Comparison of ENCODE assay signal across 30 cellular contexts in genomic region chr5:179871506-179871905, GRCh38.
"Had no signal": no experiment of that assay in that cellular context is flagged by ENCODE, and none has a peak within 500 bp of the region (broad histone marks: within the 10 kb centered on the region; RNA-seq: fewer than 3 reads in every experiment).

No MANE protein-coding gene starts in this region.

- FAIRE-seq: astrocyte, TTC549 had no signal

- H3K27ac Mint-ChIP-seq: activated B cell treated with CpG ODN at 0.5 μM for 24 hours; activated CD4-positive, alpha-beta memory T cell treated with anti-CD3 and anti-CD28 coated beads for 36 hours; activated naive CD4-positive, alpha-beta T cell treated with anti-CD3 and anti-CD28 coated beads for 36 hours; activated T-helper 1 cell treated with anti-CD3 and anti-CD28 coated beads, Interleukin-12 subunit alpha, Interleukin-12 subunit beta, Interleukin-2, Interleukin-4 antibody, amounts not matched to agents 30 ng/mL and 10 ng/mL and 1 ng/mL, durations not matched to agents 14 hours and 24 hours and 36 hours; T-helper 1 cell treated with Interleukin-12 subunit alpha and Interleukin-12 subunit beta and Interleukin-4 antibody, amounts not matched to agents 30 μg/mL and 1 μg/mL, for 36 hours; T-helper 2 cell treated with Interferon-gamma antibody and Interleukin-4, amounts not matched to agents 5 μg/mL and 100 μg/mL, for 36 hours had no signal

- H3K9me3 Mint-ChIP-seq: activated B cell treated with CpG ODN at 0.5 μM for 24 hours; activated CD4-positive, alpha-beta memory T cell treated with anti-CD3 and anti-CD28 coated beads for 36 hours; activated naive CD4-positive, alpha-beta T cell treated with anti-CD3 and anti-CD28 coated beads for 36 hours; activated naive CD4-positive, alpha-beta T cell treated with anti-CD3 and anti-CD28 coated beads, Interleukin-2, amount 50 U/mL, for 72 hours; activated T-cell treated with anti-CD3 and anti-CD28 coated beads, Interleukin-2, amount 50 U/mL, for 4 hours; activated T-helper 1 cell treated with anti-CD3 and anti-CD28 coated beads, Interleukin-12 subunit alpha, Interleukin-12 subunit beta, Interleukin-2, Interleukin-4 antibody, amounts not matched to agents 30 ng/mL and 10 ng/mL and 1 ng/mL, durations not matched to agents 14 hours and 24 hours and 36 hours; T-helper 1 cell treated with Interleukin-12 subunit alpha and Interleukin-12 subunit beta and Interleukin-4 antibody, amounts not matched to agents 30 μg/mL and 1 μg/mL, for 36 hours; T-helper 2 cell treated with Interferon-gamma antibody and Interleukin-4, amounts not matched to agents 5 μg/mL and 100 μg/mL, for 36 hours had no signal

- ATAC-seq: activated naive CD4-positive, alpha-beta T cell treated with anti-CD3 and anti-CD28 coated beads, Interleukin-2, amount 50 U/mL, for 72 hours; activated T-cell treated with anti-CD3 and anti-CD28 coated beads, Interleukin-2, amount 50 U/mL, for 4 hours; body of pancreas; PC-3 had no signal

- H3K4me1 Mint-ChIP-seq: activated B cell treated with CpG ODN at 0.5 μM for 24 hours had no signal

- H3K27me3 Mint-ChIP-seq: activated B cell treated with CpG ODN at 0.5 μM for 24 hours; activated CD4-positive, alpha-beta memory T cell treated with anti-CD3 and anti-CD28 coated beads for 36 hours had no signal

- H3K4me3 Mint-ChIP-seq: activated B cell treated with CpG ODN at 0.5 μM for 24 hours; activated CD4-positive, alpha-beta memory T cell treated with anti-CD3 and anti-CD28 coated beads for 36 hours; activated naive CD4-positive, alpha-beta T cell treated with anti-CD3 and anti-CD28 coated beads for 36 hours; activated T-cell treated with anti-CD3 and anti-CD28 coated beads, Interleukin-2, amount 50 U/mL, for 4 hours; activated T-helper 1 cell treated with anti-CD3 and anti-CD28 coated beads, Interleukin-12 subunit alpha, Interleukin-12 subunit beta, Interleukin-2, Interleukin-4 antibody, amounts not matched to agents 30 ng/mL and 10 ng/mL and 1 ng/mL, durations not matched to agents 14 hours and 24 hours and 36 hours; T-helper 1 cell treated with Interleukin-12 subunit alpha and Interleukin-12 subunit beta and Interleukin-4 antibody, amounts not matched to agents 30 μg/mL and 1 μg/mL, for 36 hours; T-helper 2 cell treated with Interferon-gamma antibody and Interleukin-4, amounts not matched to agents 5 μg/mL and 100 μg/mL, for 36 hours had no signal

- DNase-seq: activated B cell treated with CpG ODN at 0.5 μM for 24 hours; activated CD4-positive, alpha-beta memory T cell treated with anti-CD3 and anti-CD28 coated beads for 36 hours; activated CD4-positive, alpha-beta T cell treated with anti-CD3 and anti-CD28 coated beads for 4 hours; activated CD4-positive, alpha-beta T cell treated with anti-CD3 and anti-CD28 coated beads, Interleukin-2, amount 50 U/mL, for 1 hour; activated CD4-positive, CD25-positive, alpha-beta regulatory T cell treated with anti-CD3 and anti-CD28 coated beads, Interleukin-2, amount 50 U/mL, for 72 hours; activated CD8-positive, alpha-beta memory T cell treated with anti-CD3 and anti-CD28 coated beads, Interleukin-2, amount 50 U/mL, for 4 hours; activated gamma-delta T cell treated with Interleukin-2 at 50 U/mL for 16 hours; activated naive CD4-positive, alpha-beta T cell treated with anti-CD3 and anti-CD28 coated beads for 36 hours; activated T-cell treated with anti-CD3 and anti-CD28 coated beads for 4 hours; activated T-cell treated with anti-CD3 and anti-CD28 coated beads, Interleukin-2, amount 50 U/mL, for 4 hours; adrenal gland; body of pancreas; caudate nucleus; MM.1S; MV-4-11; NCI-H1092; NCI-H1436 treated with DMSO at 0.1 percent for 48 hours; NCI-H1694 treated with DMSO at 0.1 percent for 48 hours; NCI-H2029; NCI-H345; NCI-H524 treated with DMSO at 0.1 percent for 48 hours; PC-3; Peyer's patch; RPMI8226 had no signal
